In the genomic region with DNA sequence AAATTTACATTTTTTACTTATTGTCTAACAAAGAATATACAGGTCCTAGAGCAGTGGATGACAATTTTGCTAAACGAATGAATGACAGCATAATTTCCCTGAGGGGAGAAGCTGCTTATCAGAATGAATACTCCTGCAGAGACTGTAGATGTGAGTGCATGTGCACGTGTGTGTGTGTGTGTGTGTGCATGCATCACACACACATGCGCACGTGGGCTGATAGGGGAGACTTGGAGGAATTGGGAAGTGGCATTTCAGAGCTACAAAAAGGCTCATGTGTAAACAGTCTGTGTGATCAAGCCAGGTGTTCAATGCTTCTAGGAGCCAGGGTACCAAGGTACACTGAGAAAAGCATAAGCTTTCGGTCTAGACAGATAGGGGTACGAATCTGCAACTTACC, we compare ENCODE assay signal across 21 cellular contexts.
DNase-seq lines count a peak whose midpoint lies in the region; ATAC-seq, FAIRE-seq and TF ChIP-seq lines count a peak whose summit lies in the region.
"Had no signal": no experiment of that assay in that cellular context is flagged by ENCODE, and none has a peak within 500 bp of the region (broad histone marks: within the 10 kb centered on the region; RNA-seq: fewer than 3 reads in every experiment).

No MANE protein-coding gene starts in this region.

- no peaks in the 10 kb centered on the region for H3K4me1 ChIP-seq in mammary epithelial cell (ENCODE audit: insufficient read depth, low read length)
- peaks cover 13% of the 10 kb centered on the region for H3K4me1 ChIP-seq in body of pancreas
- peaks cover 4 to 7% (median 7%) of the 10 kb centered on the region in 3 donors for H3K4me1 ChIP-seq in pancreas

- no peak overlapping the region for H3K4me3 Mint-ChIP-seq in MCF 10A (ENCODE audit: unreplicated experiment)
- no peak overlapping the region for H3K4me3 Mint-ChIP-seq in activated CD4-positive, alpha-beta memory T cell treated with anti-CD3 and anti-CD28 coated beads, Interleukin-2, amount 10 ng/mL, durations not matched to agents 7 days and 5 days
- H3K4me3 Mint-ChIP-seq: CD4-positive, alpha-beta memory T cell had no signal

- dilution Hi-C loops in mammary epithelial cell (cut with HindIII; ENCODE audit: low sequenced_read_pairs), result loop anchor here (5.0 kb wide), 1 partner anchor 72 kb away; no protein-coding TSS in a partner anchor

- no peaks in the 10 kb centered on the region for H3K36me3 Mint-ChIP-seq in MCF 10A (ENCODE audit: insufficient read depth, unreplicated experiment)
- no peaks in the 10 kb centered on the region for H3K36me3 Mint-ChIP-seq in activated CD4-positive, alpha-beta memory T cell treated with anti-CD3 and anti-CD28 coated beads, Interleukin-2, amount 10 ng/mL, durations not matched to agents 7 days and 5 days (ENCODE audit: low read depth)
- H3K36me3 Mint-ChIP-seq: CD4-positive, alpha-beta memory T cell had no signal

- H2AFZ ChIP-seq in mammary epithelial cell (ENCODE audit: low read depth, low read length), result peak overlapping the region; percentile 57

- no peak overlapping the region for H3K27ac Mint-ChIP-seq in MCF 10A (ENCODE audit: low read depth, unreplicated experiment)
- H3K27ac Mint-ChIP-seq in activated CD4-positive, alpha-beta memory T cell treated with anti-CD3 and anti-CD28 coated beads, Interleukin-2, amount 10 ng/mL, durations not matched to agents 7 days and 5 days, result no peak overlapping the region
- H3K27ac Mint-ChIP-seq: CD4-positive, alpha-beta memory T cell had no signal

- CTCF ChIA-PET in mammary epithelial cell (lab: Charles Lee; ENCODE audit: low non-redundant PET), result interaction anchor here (0.6 kb wide), 1 partner anchor 858 kb away, joined by 3 read pairs; no protein-coding TSS in a partner anchor
- CTCF ChIA-PET in MCF 10A (lab: Yijun Ruan, JAX), result interaction anchor here (0.6 to 16.4 kb wide), 6 partner anchors 8 to 742 kb away, joined by 3 to 258 read pairs (median 9); no protein-coding TSS in a partner anchor
- CTCF ChIA-PET in activated CD4-positive, alpha-beta memory T cell treated with anti-CD3 and anti-CD28 coated beads, Interleukin-2, amount 10 ng/mL, durations not matched to agents 7 days and 5 days (lab: Charles Lee), result no interaction called here

- peaks cover 6% of the 10 kb centered on the region for H3K4me1 Mint-ChIP-seq in MCF 10A (ENCODE audit: insufficient read depth, unreplicated experiment)
- H3K4me1 Mint-ChIP-seq in activated CD4-positive, alpha-beta memory T cell treated with anti-CD3 and anti-CD28 coated beads, Interleukin-2, amount 10 ng/mL, durations not matched to agents 7 days and 5 days, result no peaks in the 10 kb centered on the region
- H3K4me1 Mint-ChIP-seq: CD4-positive, alpha-beta memory T cell had no signal

- intact Hi-C loops in mammary epithelial cell (cut with micrococcal nuclease) (no loop called here), MCF 10A (cut with micrococcal nuclease) (no loop called here), body of pancreas (cut with DNase I) (no loop called here), pancreas (cut with DNase I) (loop anchor here in 1 of 3 donors (10.0 kb wide), 1 partner anchor 64 kb away; no protein-coding TSS in a partner anchor)

- TF ChIP-seq POLR2A in body of pancreas (IDR thresholded peaks at IDR 0.05), result no peak

- no peaks in the 10 kb centered on the region for H3K27me3 ChIP-seq in mammary epithelial cell (ENCODE audit: insufficient read depth, low read length)
- no peaks in the 10 kb centered on the region for H3K27me3 ChIP-seq in body of pancreas
- H3K27me3 ChIP-seq in pancreas, result no peaks in the 10 kb centered on the region
- no peaks in the 10 kb centered on the region for H3K27me3 ChIP-seq in H7 (ENCODE audit: control insufficient read depth, insufficient read depth, low read length)
- H3K27me3 ChIP-seq: SJCRH30 had no signal

- H3K79me2 ChIP-seq in mammary epithelial cell (ENCODE audit: insufficient read depth, low read length), result no peaks in the 10 kb centered on the region

- no peaks in the 10 kb centered on the region for H3K36me3 ChIP-seq in mammary epithelial cell (ENCODE audit: insufficient read depth, low read length)
- no peaks in the 10 kb centered on the region for H3K36me3 ChIP-seq in body of pancreas (replicated peaks in 1 of 2; ENCODE audit: insufficient read depth in 1 of 2, low read depth in 2 of 2)
- H3K36me3 ChIP-seq in pancreas, result no peaks in the 10 kb centered on the region
- H3K36me3 ChIP-seq in H7 (replicated peaks; ENCODE audit: control insufficient read depth, insufficient read depth, low read length), result no peaks in the 10 kb centered on the region
- H3K36me3 ChIP-seq: SJCRH30 had no signal

- no peak overlapping the region for H3K4me2 ChIP-seq in mammary epithelial cell (ENCODE audit: insufficient read depth, low read depth, low read length)

- no peaks in the 10 kb centered on the region for H4K20me1 ChIP-seq in mammary epithelial cell (ENCODE audit: insufficient read depth, low read length)

- H3K27me3 Mint-ChIP-seq in MCF 10A (ENCODE audit: insufficient read depth, unreplicated experiment), result no peaks in the 10 kb centered on the region
- peaks cover 16% of the 10 kb centered on the region for H3K27me3 Mint-ChIP-seq in activated CD4-positive, alpha-beta memory T cell treated with anti-CD3 and anti-CD28 coated beads, Interleukin-2, amount 10 ng/mL, durations not matched to agents 7 days and 5 days

- no peak overlapping the region for H3K9ac ChIP-seq in mammary epithelial cell (ENCODE audit: insufficient read depth, low read length)

- in situ Hi-C loops in mammary epithelial cell (cut with MboI; ENCODE audit: low sequenced_read_pairs in 2 of 2), result no loop called here

- ATAC-seq in body of pancreas (peak; percentile 83), pancreas (peak; percentile 89 to 95 (median 94))
- ATAC-seq: HepG2, PC-3, SK-N-SH treated with all-trans-retinoic acid at 6 μM for 48 hours had no signal

- BruUV-seq in mammary epithelial cell (replicated peaks; lab: Mats Ljungman, UMichigan), result no TSS peak
- BruUV-seq in MCF 10A (replicated peaks; lab: Mats Ljungman, UMichigan), result no TSS peak

- no peaks in the 10 kb centered on the region for H3K9me3 Mint-ChIP-seq in MCF 10A (ENCODE audit: unreplicated experiment)
- no peaks in the 10 kb centered on the region for H3K9me3 Mint-ChIP-seq in activated CD4-positive, alpha-beta memory T cell treated with anti-CD3 and anti-CD28 coated beads, Interleukin-2, amount 10 ng/mL, durations not matched to agents 7 days and 5 days

- TF ChIP-seq CTCF in mammary epithelial cell (conservative IDR thresholded peaks at IDR 0.05 in 1 of 2, IDR thresholded peaks at IDR 0.05 in 1 of 2; ENCODE audit: extremely low read depth in 1 of 2, insufficient read depth in 1 of 2, low read depth in 1 of 2, low read length in 2 of 2) (no peak), MCF 10A (IDR thresholded peaks at IDR 0.05; ENCODE audit: unreplicated experiment) (no peak), body of pancreas (IDR thresholded peaks at IDR 0.05) (no peak), pancreas (IDR thresholded peaks at IDR 0.05) (no peak)

- H3K27ac ChIP-seq in mammary epithelial cell (ENCODE audit: insufficient read depth, low read depth, low read length) (no peak overlapping the region), body of pancreas (peak overlapping the region in 1 of 4 donors; percentile 16), pancreas (no peak overlapping the region)
- H3K27ac ChIP-seq: SJCRH30 had no signal

- H3K9me3 ChIP-seq in mammary epithelial cell (replicated peaks; ENCODE audit: insufficient read depth, low read length) (no peaks in the 10 kb centered on the region), body of pancreas (no peaks in the 10 kb centered on the region), pancreas (no peaks in the 10 kb centered on the region)
- H3K9me3 ChIP-seq: SJCRH30 had no signal

- no peak overlapping the region for H3K4me3 ChIP-seq in mammary epithelial cell (replicated peaks in 1 of 3; ENCODE audit: insufficient read depth in 1 of 3, low read depth in 2 of 3, low read length in 3 of 3)
- H3K4me3 ChIP-seq in body of pancreas, result no peak overlapping the region
- no peak overlapping the region for H3K4me3 ChIP-seq in pancreas
- no peak overlapping the region for H3K4me3 ChIP-seq in H7 (ENCODE audit: insufficient read depth, low read depth, low read length)
- H3K4me3 ChIP-seq: SJCRH30 had no signal

- DNase-seq in mammary epithelial cell (no peak), MCF 10A (ENCODE audit: unreplicated experiment) (no peak), body of pancreas (peak; percentile 12 to 44 (median 32)), pancreas (peak in 3 of 6 donors; percentile 34 to 57 (median 38)), frontal cortex (ENCODE audit: low spot score in 2 of 2) (no peak), H7 (no peak)
- no peak for DNase-seq in activated CD4-positive, alpha-beta memory T cell treated with anti-CD3 and anti-CD28 coated beads, Interleukin-2, amount 10 ng/mL, durations not matched to agents 7 days and 5 days
- DNase-seq: C1 segment of cervical spinal cord; CD4-positive, alpha-beta memory T cell; COR-L47; DMS53; Kasumi-1; NCI-H187 treated with DMSO at 0.1 percent for 48 hours; NCI-H2227 treated with DMSO at 0.1 percent for 48 hours; NK-92 treated with Interleukin-12 subunit alpha and Interleukin-12 subunit beta, amount 100 ng/mL, for 24 hours; PC-3; SJCRH30 had no signal

- FAIRE-seq in pancreas (lab: Jason Lieb, UNC) (no peak), frontal cortex (lab: Jason Lieb, UNC) (no peak)
- FAIRE-seq: GM18507, H54, HepG2 had no signal

- POLR2A ChIA-PET in MCF 10A (lab: Yijun Ruan, JAX), result interaction anchor here (0.6 to 3.8 kb wide), 4 partner anchors 46 to 72 kb away, joined by 3 to 28 read pairs (median 12); no protein-coding TSS in a partner anchor
- POLR2A ChIA-PET in activated CD4-positive, alpha-beta memory T cell treated with anti-CD3 and anti-CD28 coated beads, Interleukin-2, amount 10 ng/mL, durations not matched to agents 7 days and 5 days (lab: Charles Lee), result no interaction called here

- 91% methylated on average over 5 of the region's 6 CpGs for WGBS in mammary epithelial cell (ENCODE audit: low coverage, missing lambda C conversion rate)
- 31 to 43% methylated on average over 6 of the region's 6 CpGs for WGBS in body of pancreas, 2 donors
- WGBS in pancreas, 2 donors, result 36 to 40% methylated on average over 6 of the region's 6 CpGs

Comparison
In these comparisons a context has a peak if more than half of its experiments do, and no peak if none do; other contexts are left out.
1. DNase-seq: peak in body of pancreas (4 of 4); none in mammary epithelial cell (single experiment), MCF 10A (single experiment), frontal cortex (0 of 2), activated CD4-positive, alpha-beta memory T cell treated with anti-CD3 and anti-CD28 coated beads, Interleukin-2, amount 10 ng/mL, durations not matched to agents 7 days and 5 days (single experiment) and H7 (single experiment).